ENCODE assay signal across 7 cellular contexts in genomic region chr2:40281021-40281940, GRCh38.
A peak's percentile ranks its signal among the peaks of the same experiment; 100 is the strongest.
DNase-seq lines count a peak whose midpoint lies in the region; ATAC-seq, FAIRE-seq and TF ChIP-seq lines count a peak whose summit lies in the region.

No MANE protein-coding gene starts in this region.

- ATAC-seq in GM21367 (IDR thresholded peaks at IDR 0.05; ENCODE audit: unreplicated experiment) = peak; percentile 73

- 48 to 56% methylated on average over 3 of the region's 3 CpGs for WGBS in thyroid gland, 2 donors

- no peaks in the 10 kb centered on the region for H3K27me3 ChIP-seq in thyroid gland

- no peak for TF ChIP-seq POLR2A in thyroid gland (IDR thresholded peaks at IDR 0.05)

- H3K27ac ChIP-seq in thyroid gland = peak overlapping the region in 1 of 3 donors; percentile 13

- no peaks in the 10 kb centered on the region for H3K9me3 ChIP-seq in thyroid gland

- TF ChIP-seq CTCF in foreskin fibroblast (IDR thresholded peaks at IDR 0.05; ENCODE audit: low read depth, low read length) (no peak), thyroid gland (IDR thresholded peaks at IDR 0.05) (no peak)

- H3K4me1 ChIP-seq in thyroid gland = peaks cover 7 to 8% of the 10 kb centered on the region in 2 donors

- no peaks in the 10 kb centered on the region for H3K36me3 ChIP-seq in thyroid gland

- H3K4me3 ChIP-seq in foreskin fibroblast (ENCODE audit: low read depth in 1 of 2, low read length in 2 of 2) (no peak overlapping the region), thyroid gland (replicated peaks in 1 of 3) (no peak overlapping the region)

- intact Hi-C loops in thyroid gland (cut with DNase I) = no loop called here

- DNase-seq in HTR-8/SVneo (ENCODE audit: insufficient read length, low spot score) = peak; percentile 8
- peak; percentile 89 to 92 for DNase-seq in foreskin fibroblast
- peak; percentile 37 to 45 for DNase-seq in thyroid gland
- no peak for DNase-seq in putamen (ENCODE audit: low spot score)
- DNase-seq in occipital lobe (lab: John Stamatoyannopoulos, UW) = no peak
- DNase-seq in UCSD-AML1 (lab: John Stamatoyannopoulos, UW; ENCODE audit: unreplicated experiment) = no peak

- peak; percentile 33 for FAIRE-seq in HTR-8/SVneo (lab: Jason Lieb, UNC)

Comparison
In these comparisons a context has a peak if more than half of its experiments do, and no peak if none do; other contexts are left out.
1. DNase-seq: peak in HTR-8/SVneo (single experiment), foreskin fibroblast (2 of 2) and thyroid gland (2 of 2); none in putamen (single experiment), occipital lobe (single experiment) and UCSD-AML1 (single experiment).